ENCODE assay signal across 9 cellular contexts in genomic region chr10:24383681-24384106, GRCh38.
DNase-seq lines count a peak whose midpoint lies in the region; ATAC-seq and TF ChIP-seq lines count a peak whose summit lies in the region.
"Had no signal": no experiment of that assay in that cellular context is flagged by ENCODE, and none has a peak within 500 bp of the region (broad histone marks: within the 10 kb centered on the region; RNA-seq: fewer than 3 reads in every experiment).

No MANE protein-coding gene starts in this region.

- H3K9me3 Mint-ChIP-seq in activated naive CD4-positive, alpha-beta T cell treated with anti-CD3 and anti-CD28 coated beads for 36 hours, result no peaks in the 10 kb centered on the region
- no peaks in the 10 kb centered on the region for H3K9me3 Mint-ChIP-seq in type B pancreatic cell
- H3K9me3 Mint-ChIP-seq: IgD-negative memory B cell had no signal

- no peaks in the 10 kb centered on the region for H3K36me3 Mint-ChIP-seq in activated naive CD4-positive, alpha-beta T cell treated with anti-CD3 and anti-CD28 coated beads for 36 hours (ENCODE audit: low read depth)
- peaks cover 40% of the 10 kb centered on the region for H3K36me3 Mint-ChIP-seq in type B pancreatic cell
- H3K36me3 Mint-ChIP-seq: IgD-negative memory B cell had no signal

- peaks cover 21% of the 10 kb centered on the region for H3K27me3 Mint-ChIP-seq in activated naive CD4-positive, alpha-beta T cell treated with anti-CD3 and anti-CD28 coated beads for 36 hours (ENCODE audit: low read depth)
- no peaks in the 10 kb centered on the region for H3K27me3 Mint-ChIP-seq in type B pancreatic cell

- peaks cover 45% of the 10 kb centered on the region for H3K4me1 ChIP-seq in HUES6 (ENCODE audit: control insufficient read depth, insufficient read depth, low read length)
- H3K4me1 ChIP-seq in SK-N-SH (ENCODE audit: control insufficient read depth in 1 of 2, insufficient read depth in 2 of 2, low read depth in 1 of 2, low read length in 1 of 2), result peaks cover 3 to 25% of the 10 kb centered on the region in 2 experiments; a peak in 2 of 4 replicates
- H3K4me1 ChIP-seq in mucosa of stomach (ENCODE audit: control insufficient read depth, insufficient read depth, low read length), result peaks cover 26% of the 10 kb centered on the region

- peak overlapping the region; percentile 83; the same call in 1 of the 2 replicates for H3K27ac ChIP-seq in HUES6 (ENCODE audit: low read depth, low read length)
- H3K27ac ChIP-seq in SK-N-SH (ENCODE audit: low read depth in 2 of 2, low read length in 1 of 2), result peak overlapping the region; percentile 48 to 53; a peak in 3 of 4 replicates

- peak; percentile 71 for DNase-seq in activated naive CD4-positive, alpha-beta T cell treated with anti-CD3 and anti-CD28 coated beads for 36 hours
- no peak for DNase-seq in activated naive CD4-positive, alpha-beta T cell (lab: John Stamatoyannopoulos, UW)
- peak; percentile 60 for DNase-seq in SK-N-SH
- DNase-seq in erythroblast (lab: John Stamatoyannopoulos, UW), result peak; percentile 56 to 60
- DNase-seq in type B pancreatic cell (ENCODE audit: extremely low spot score, unreplicated experiment), result peak; percentile 81

- H3K27me3 ChIP-seq in HUES6 (ENCODE audit: control insufficient read depth, insufficient read depth, low read length) (no peaks in the 10 kb centered on the region), SK-N-SH (ENCODE audit: insufficient read depth) (no peaks in the 10 kb centered on the region), mucosa of stomach (ENCODE audit: control insufficient read depth, insufficient read depth, low read length) (no peaks in the 10 kb centered on the region)

- TF ChIP-seq POLR2A in erythroblast (IDR thresholded peaks at IDR 0.05; ENCODE audit: low read length), result no peak

- H3K4me2 ChIP-seq in SK-N-SH, result no peak overlapping the region

- no peaks in the 10 kb centered on the region for H3K9me2 ChIP-seq in SK-N-SH

- WGBS in SK-N-SH (ENCODE audit: low lambda C conversion rate), result 22% methylated on average over 7 of the region's 10 CpGs

- H4K20me1 ChIP-seq in SK-N-SH (ENCODE audit: insufficient read depth), result no peaks in the 10 kb centered on the region

- intact Hi-C loops in activated naive CD4-positive, alpha-beta T cell treated with anti-CD3 and anti-CD28 coated beads for 36 hours (cut with micrococcal nuclease), result loop anchor here (1.0 to 10.0 kb wide), 4 partner anchors 83 to 939 kb away; partner anchors contain the start of gene KIAA1217

- CTCF ChIA-PET in activated naive CD4-positive, alpha-beta T cell treated with anti-CD3 and anti-CD28 coated beads for 36 hours (lab: Charles Lee), result no interaction called here
- CTCF ChIA-PET in SK-N-SH (lab: Yijun Ruan, JAX), result interaction anchor here (0.8 to 2.0 kb wide), 6 partner anchors 13 to 1090 kb away, joined by 3 to 8 read pairs (median 4); no protein-coding TSS in a partner anchor

- H3K9me3 ChIP-seq in HUES6 (ENCODE audit: control insufficient read depth, insufficient read depth, low read depth, low read length), result no peaks in the 10 kb centered on the region
- no peaks in the 10 kb centered on the region for H3K9me3 ChIP-seq in SK-N-SH
- H3K9me3 ChIP-seq in mucosa of stomach (ENCODE audit: control insufficient read depth, low read length), result no peaks in the 10 kb centered on the region

- H3K79me2 ChIP-seq in SK-N-SH (ENCODE audit: insufficient read depth), result no peaks in the 10 kb centered on the region

- H3K9ac ChIP-seq in HUES6 (ENCODE audit: low read length) (peak overlapping the region; percentile 80), SK-N-SH (peak overlapping the region; percentile 41; the same call in 1 of the 2 replicates), mucosa of stomach (ENCODE audit: low read length) (peak overlapping the region; percentile 66)

- peak; percentile 53 for TF ChIP-seq RAD21 in SK-N-SH (IDR thresholded peaks at IDR 0.05; ENCODE audit: low read length)

- H3K27ac Mint-ChIP-seq in activated naive CD4-positive, alpha-beta T cell treated with anti-CD3 and anti-CD28 coated beads for 36 hours, result peak overlapping the region; percentile 86
- H3K27ac Mint-ChIP-seq in type B pancreatic cell, result peak overlapping the region; percentile 91

- peak overlapping the region; percentile 55 for H2AFZ ChIP-seq in SK-N-SH (ENCODE audit: low read depth)

- H3K36me3 ChIP-seq in HUES6 (ENCODE audit: control insufficient read depth, insufficient read depth, low read length), result peaks cover 6% of the 10 kb centered on the region; the same call in 1 of the 2 replicates
- H3K36me3 ChIP-seq in SK-N-SH (replicated peaks in 1 of 2; ENCODE audit: control insufficient read depth in 1 of 2, insufficient read depth in 2 of 2, low read length in 1 of 2), result no peaks in the 10 kb centered on the region
- no peaks in the 10 kb centered on the region for H3K36me3 ChIP-seq in mucosa of stomach (ENCODE audit: control insufficient read depth, insufficient read depth, low read length)

- POLR2A ChIA-PET in SK-N-SH (lab: Yijun Ruan, JAX), result no interaction called here

- H3K4me3 Mint-ChIP-seq in activated naive CD4-positive, alpha-beta T cell treated with anti-CD3 and anti-CD28 coated beads for 36 hours, result peak overlapping the region; percentile 21
- H3K4me3 Mint-ChIP-seq in type B pancreatic cell, result peak overlapping the region; percentile 62
- H3K4me3 Mint-ChIP-seq: IgD-negative memory B cell had no signal

- TF ChIP-seq EP300 in SK-N-SH (IDR thresholded peaks at IDR 0.05; ENCODE audit: borderline replicate concordance in 1 of 2, low read depth in 1 of 2, low read length in 1 of 2), result peak in 1 of 2 experiments; percentile 38; a peak in 1 of 4 replicates

- H3K4me3 ChIP-seq in HUES6 (ENCODE audit: low read depth, low read length), result no peak overlapping the region
- no peak overlapping the region for H3K4me3 ChIP-seq in SK-N-SH (ENCODE audit: low read depth in 2 of 2, low read length in 1 of 2)
- H3K4me3 ChIP-seq in mucosa of stomach (ENCODE audit: low read length), result no peak overlapping the region

- peaks cover 12% of the 10 kb centered on the region for H3K4me1 Mint-ChIP-seq in activated naive CD4-positive, alpha-beta T cell treated with anti-CD3 and anti-CD28 coated beads for 36 hours (ENCODE audit: low read depth)
- peaks cover 37% of the 10 kb centered on the region for H3K4me1 Mint-ChIP-seq in type B pancreatic cell (ENCODE audit: unreplicated experiment)
- H3K4me1 Mint-ChIP-seq: IgD-negative memory B cell had no signal

- peak; percentile 90 for ATAC-seq in GM21737 (IDR thresholded peaks at IDR 0.05; ENCODE audit: unreplicated experiment)

- peak; percentile 71 for TF ChIP-seq CTCF in SK-N-SH (IDR thresholded peaks at IDR 0.05)
- peak; percentile 58 for TF ChIP-seq CTCF in type B pancreatic cell (conservative IDR thresholded peaks at IDR 0.05)

- no peaks in the 10 kb centered on the region for H3F3A ChIP-seq in SK-N-SH (replicated peaks; ENCODE audit: insufficient read depth)

TF ChIP-seq in SK-N-SH, 30 proteins besides CTCF, POLR2A, EP300 and RAD21 (continues in another document):
- peak; percentile 63; the same call in 1 of the 2 replicates for TF ChIP-seq FOSL2 (IDR thresholded peaks at IDR 0.05; ENCODE audit: borderline replicate concordance, low read depth)
- TF ChIP-seq IRF3 (IDR thresholded peaks at IDR 0.05; ENCODE audit: low read depth, low read length), result no peak
- no peak for TF ChIP-seq ZBTB33 (IDR thresholded peaks at IDR 0.05; ENCODE audit: borderline replicate concordance, low read depth)
- peak; percentile 58 for TF ChIP-seq JUND (IDR thresholded peaks at IDR 0.05)
- no peak; the same call in 1 of the 2 replicates for TF ChIP-seq YY1 (IDR thresholded peaks at IDR 0.05; ENCODE audit: low read depth)
- no peak for TF ChIP-seq CHD2 (IDR thresholded peaks at IDR 0.05; ENCODE audit: low read length, partially characterized antibody)
- no peak for TF ChIP-seq RXRA (IDR thresholded peaks at IDR 0.05; ENCODE audit: borderline replicate concordance, low read depth)
- TF ChIP-seq FOXM1 (IDR thresholded peaks at IDR 0.05; ENCODE audit: low read depth), result no peak
- no peak for TF ChIP-seq SIN3A (IDR thresholded peaks at IDR 0.05; ENCODE audit: borderline replicate concordance, low read depth, low read length)
- TF ChIP-seq USF2 (IDR thresholded peaks at IDR 0.05; ENCODE audit: borderline replicate concordance, low read depth, low read length), result no peak

Comparison
In these comparisons a context has a peak if more than half of its experiments do, and no peak if none do; other contexts are left out.
1. DNase-seq: peak in activated naive CD4-positive, alpha-beta T cell treated with anti-CD3 and anti-CD28 coated beads for 36 hours (single experiment), SK-N-SH (single experiment), erythroblast (2 of 2) and type B pancreatic cell (single experiment); none in activated naive CD4-positive, alpha-beta T cell (0 of 4).
2. Peak in every context shown above with its lines, with median percentiles within 50 percentile points of each other: H3K9ac ChIP-seq.